Comparison of ENCODE assay signal across 7 cellular contexts in genomic region chrX:40008841-40009461, GRCh38.
A peak's percentile ranks its signal among the peaks of the same experiment; 100 is the strongest.
DNase-seq lines count a peak whose midpoint lies in the region; ATAC-seq and TF ChIP-seq lines count a peak whose summit lies in the region.

No MANE protein-coding gene starts in this region.

- no peak for ATAC-seq in T-helper 17 cell
- ATAC-seq in HG03280 (IDR thresholded peaks at IDR 0.05; ENCODE audit: unreplicated experiment), result no peak

- H3K9me3 ChIP-seq in T-helper 17 cell (ENCODE audit: control insufficient read depth, low read length, poor library complexity, severe bottlenecking) (no peaks in the 10 kb centered on the region), esophagus muscularis mucosa (no peaks in the 10 kb centered on the region), Karpas-422 (ENCODE audit: low read length) (no peaks in the 10 kb centered on the region)

- TF ChIP-seq EP300 in esophagus muscularis mucosa (IDR thresholded peaks at IDR 0.05), result no peak

- peak; percentile 20 for DNase-seq in HK-2 (ENCODE audit: unreplicated experiment)
- no peak for DNase-seq in T-helper 17 cell
- DNase-seq in esophagus muscularis mucosa (ENCODE audit: extremely low spot score), result no peak
- peak; percentile 80 for DNase-seq in retina
- DNase-seq in Karpas-422, result no peak
- DNase-seq in HuH-7 (ENCODE audit: low spot score), result no peak

- H3K4me2 ChIP-seq in Karpas-422 (ENCODE audit: low read depth, low read length, poor library complexity, severe bottlenecking), result no peak overlapping the region

- no peak for TF ChIP-seq POLR2A in esophagus muscularis mucosa (IDR thresholded peaks at IDR 0.05; ENCODE audit: low read depth)

- peaks cover 0 to 34% (median 2%) of the 10 kb centered on the region in 4 donors for H3K27me3 ChIP-seq in esophagus muscularis mucosa
- no peaks in the 10 kb centered on the region for H3K27me3 ChIP-seq in Karpas-422 (ENCODE audit: low read length)

- peaks cover 33% of the 10 kb centered on the region for H3K27me3 Mint-ChIP-seq in T-helper 17 cell

- peak overlapping the region; percentile 84 for H3K4me3 Mint-ChIP-seq in T-helper 17 cell

- H3K9ac ChIP-seq in Karpas-422 (ENCODE audit: low read length), result no peak overlapping the region

- H3K4me1 ChIP-seq in esophagus muscularis mucosa (peaks cover 25 to 66% (median 49%) of the 10 kb centered on the region in 4 donors), Karpas-422 (ENCODE audit: low read length) (no peaks in the 10 kb centered on the region)

- H3K79me2 ChIP-seq in Karpas-422 (ENCODE audit: low read length), result no peaks in the 10 kb centered on the region

- 7% methylated on average over 34 of the region's 50 CpGs for WGBS in esophagus muscularis mucosa

- H2AFZ ChIP-seq in Karpas-422 (ENCODE audit: low read length), result no peak overlapping the region

- no peaks in the 10 kb centered on the region for H3K36me3 ChIP-seq in esophagus muscularis mucosa
- H3K36me3 ChIP-seq in Karpas-422 (ENCODE audit: insufficient read depth, low read length), result no peaks in the 10 kb centered on the region

- H3K27ac ChIP-seq in esophagus muscularis mucosa (replicated peaks in 1 of 4), result peak overlapping the region in 1 of 4 donors; percentile 8
- H3K27ac ChIP-seq in Karpas-422 (ENCODE audit: low read length), result no peak overlapping the region

- H3K9me2 ChIP-seq in Karpas-422 (replicated peaks; ENCODE audit: insufficient read depth, low read length), result no peaks in the 10 kb centered on the region

- H3K36me3 Mint-ChIP-seq in T-helper 17 cell (ENCODE audit: low read depth), result no peaks in the 10 kb centered on the region

- H4K20me1 ChIP-seq in Karpas-422 (ENCODE audit: insufficient read depth, low read depth, low read length), result no peaks in the 10 kb centered on the region

- H3K27ac Mint-ChIP-seq in T-helper 17 cell, result no peak overlapping the region

- intact Hi-C loops in esophagus muscularis mucosa (cut with DNase I), result no loop called here

- peaks cover 16% of the 10 kb centered on the region for H3K4me1 Mint-ChIP-seq in T-helper 17 cell

- TF ChIP-seq CTCF in esophagus muscularis mucosa (IDR thresholded peaks at IDR 0.05), result no peak

- H3K4me3 ChIP-seq in esophagus muscularis mucosa (peak overlapping the region; percentile 22 to 36 (median 32)), Karpas-422 (ENCODE audit: low read length) (no peak overlapping the region)

Comparison
In these comparisons a context has a peak if more than half of its experiments do, and no peak if none do; other contexts are left out.
1. DNase-seq: peak in HK-2 (single experiment) and retina (single experiment); none in T-helper 17 cell (0 of 3), esophagus muscularis mucosa (single experiment), Karpas-422 (single experiment) and HuH-7 (single experiment).